In genomic region chr4:53484911-53485459, GRCh38 we compare ENCODE assay signal across 17 cellular contexts.
"Had no signal": no experiment of that assay in that cellular context is flagged by ENCODE, and none has a peak within 500 bp of the region (broad histone marks: within the 10 kb centered on the region; RNA-seq: fewer than 3 reads in every experiment).

No MANE protein-coding gene starts in this region.

- DNase-seq: activated CD4-positive, alpha-beta T cell treated with anti-CD3 and anti-CD28 coated beads, Interleukin-2, amount 50 U/mL, for 1 hour; activated CD4-positive, CD25-positive, alpha-beta regulatory T cell; activated naive CD4-positive, alpha-beta T cell treated with anti-CD3 and anti-CD28 coated beads, Interleukin-2, amount 50 U/mL, for 16 hours; amygdala; brain microvascular endothelial cell; cerebellar nuclear complex; endodermal cell; erythroblast; hippocampal formation; nucleus accumbens; psoas muscle; stimulated activated CD4-positive, alpha-beta T cell treated with anti-CD3 and anti-CD28 coated beads, Interleukin-4, amount 100 ng/mL, for 1 hour; stimulated activated CD8-positive, alpha-beta memory T cell treated with anti-CD3 and anti-CD28 coated beads, Interleukin-4, amount 100 ng/mL, for 48 hours; stimulated activated naive CD8-positive, alpha-beta T cell treated with anti-CD3 and anti-CD28 coated beads, Interleukin-15, Interleukin-2, amounts not matched to agents 100 U/mL and 50 U/mL, for 24 hours; T-helper 17 cell; testis had no signal

- H3K4me3 ChIP-seq: psoas muscle, testis had no signal

- H3K36me3 ChIP-seq: brain microvascular endothelial cell had no signal

- ATAC-seq: natural killer cell treated with Interleukin-12 subunit alpha and Interleukin-12 subunit beta and Interleukin-15 and Interleukin-18, amount 100 ng/mL, for 72 hours; psoas muscle; stimulated activated naive CD8-positive, alpha-beta T cell treated with anti-CD3 and anti-CD28 coated beads, Interleukin-15, Interleukin-2, amounts not matched to agents 100 U/mL and 50 U/mL, for 24 hours; T-helper 17 cell had no signal

- H3K27me3 ChIP-seq: brain microvascular endothelial cell, testis had no signal

- H3K9me3 ChIP-seq: psoas muscle, testis had no signal

- H3K4me1 ChIP-seq: psoas muscle had no signal

- H3K27ac ChIP-seq: brain microvascular endothelial cell, psoas muscle had no signal
